7 cellular contexts compared by ENCODE assay signal in the genomic region with DNA sequence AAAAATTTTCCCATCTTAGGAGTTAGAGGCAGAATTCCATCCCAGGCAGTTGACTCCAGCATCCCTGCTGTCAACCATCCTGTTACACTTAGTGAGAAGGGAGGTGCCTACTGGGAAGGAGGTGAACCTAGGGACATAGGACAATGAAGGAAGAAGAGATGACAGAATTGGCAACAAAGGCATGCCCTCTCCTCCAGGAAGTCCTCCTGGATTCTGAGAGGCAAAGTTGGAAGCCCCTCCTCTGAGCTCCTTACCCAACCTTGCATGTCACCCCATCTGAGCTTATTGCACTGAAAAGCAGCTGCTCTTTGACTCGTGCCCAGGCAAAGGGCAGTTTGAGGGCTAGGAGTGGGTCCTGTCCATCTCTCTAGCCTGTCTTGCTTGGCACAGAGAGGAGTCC.
"Had no signal": no experiment of that assay in that cellular context is flagged by ENCODE, and none has a peak within 500 bp of the region (broad histone marks: within the 10 kb centered on the region; RNA-seq: fewer than 3 reads in every experiment).

No MANE protein-coding gene starts in this region.

- DNase-seq: IMR-90, KBM-7, KG1 had no signal

- ATAC-seq: HepG2 had no signal

- H3K4me3 Mint-ChIP-seq: IgD-negative memory B cell had no signal

- H3K27ac ChIP-seq: HL-60 had no signal

- FAIRE-seq: HepG2, HTR-8/SVneo had no signal
